ENCODE assay signal across 16 cellular contexts in the genomic region with DNA sequence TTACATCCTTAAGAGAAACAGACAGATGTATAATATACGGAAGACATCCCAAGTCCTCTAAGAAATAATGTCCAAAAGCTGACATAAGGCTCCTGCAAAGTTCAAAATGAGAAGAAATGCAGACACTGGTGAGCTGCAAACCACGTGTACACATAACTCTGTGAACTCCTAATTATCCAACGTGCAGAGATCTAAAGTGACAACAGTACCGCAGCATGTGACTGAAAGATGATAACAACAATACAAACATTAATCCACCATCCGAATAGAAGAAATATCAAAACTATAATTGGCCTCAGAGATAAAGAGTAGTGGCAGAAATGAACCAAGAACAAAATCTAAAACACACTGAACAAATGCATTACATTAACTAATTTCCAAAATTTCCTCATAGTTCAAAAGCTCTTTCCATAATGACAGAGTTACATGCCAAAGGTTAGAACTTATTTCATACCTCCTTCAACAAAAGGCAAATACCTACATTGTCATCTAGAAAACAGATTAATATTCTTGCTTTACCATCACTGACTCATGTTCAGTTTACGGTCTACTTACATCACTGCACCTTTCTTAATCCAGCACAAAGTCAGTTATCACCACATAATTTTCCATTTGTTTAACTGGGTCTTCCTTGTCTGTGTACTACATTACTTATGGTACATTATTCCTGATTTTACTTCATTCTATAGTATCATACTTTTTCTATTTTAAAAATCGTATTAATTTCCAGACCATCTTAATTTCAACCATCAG. TPM values are rescaled to one million over a fixed set of nuclear protein-coding genes. Genes with fewer than 3 reads are reported as not detected.
DNase-seq lines count a peak whose midpoint lies in the region; TF ChIP-seq lines count a peak whose summit lies in the region.
"Had no signal": no experiment of that assay in that cellular context is flagged by ENCODE, and none has a peak within 500 bp of the region (broad histone marks: within the 10 kb centered on the region; RNA-seq: fewer than 3 reads in every experiment).

No MANE protein-coding gene starts in this region.

- H3K27me3 Mint-ChIP-seq in MCF 10A (ENCODE audit: insufficient read depth, unreplicated experiment) = no peaks in the 10 kb centered on the region
- no peaks in the 10 kb centered on the region for H3K27me3 Mint-ChIP-seq in endothelial cell (ENCODE audit: unreplicated experiment)

- H3K27ac Mint-ChIP-seq in MCF 10A (ENCODE audit: low read depth, unreplicated experiment) (peak overlapping the region; percentile 1), endothelial cell (ENCODE audit: unreplicated experiment) (no peak overlapping the region)

- POLR2A ChIA-PET in MCF 10A (lab: Yijun Ruan, JAX) = no interaction called here

- H3K36me3 Mint-ChIP-seq in MCF 10A (ENCODE audit: insufficient read depth, unreplicated experiment) (peaks cover 7% of the 10 kb centered on the region), endothelial cell (ENCODE audit: low read depth, unreplicated experiment) (peaks cover 3% of the 10 kb centered on the region)

- H3K36me3 ChIP-seq in breast epithelium (no peaks in the 10 kb centered on the region), skeletal muscle satellite cell (ENCODE audit: insufficient read depth, low read length) (no peaks in the 10 kb centered on the region)
- H3K36me3 ChIP-seq: BE2C, prostate gland, stomach had no signal

- peaks cover 0 to 6% of the 10 kb centered on the region in 2 donors for H3K4me1 ChIP-seq in breast epithelium
- H3K4me1 ChIP-seq in skeletal muscle satellite cell (ENCODE audit: control insufficient read depth, insufficient read depth, low read length) = peaks cover 18% of the 10 kb centered on the region
- H3K4me1 ChIP-seq: BE2C, prostate gland had no signal

- no TSS peak for BruUV-seq in MCF 10A (replicated peaks; lab: Mats Ljungman, UMichigan)

- no peak overlapping the region for H3K4me3 ChIP-seq in breast epithelium
- H3K4me3 ChIP-seq in skeletal muscle satellite cell (ENCODE audit: low read length) = no peak overlapping the region
- no peak overlapping the region for H3K4me3 ChIP-seq in lower leg skin (ENCODE audit: low read depth, poor library complexity, severe bottlenecking)
- H3K4me3 ChIP-seq: lung, prostate gland had no signal

- intact Hi-C loops in MCF 10A (cut with micrococcal nuclease) = no loop called here
- intact Hi-C loops in breast epithelium (cut with DNase I; ENCODE audit: low total_unique reads) = no loop called here
- intact Hi-C loops in lower leg skin (cut with DNase I; ENCODE audit: low total_unique reads) = no loop called here

- H3K4me3 Mint-ChIP-seq in MCF 10A (ENCODE audit: unreplicated experiment) (peak overlapping the region; percentile 56), endothelial cell (ENCODE audit: unreplicated experiment) (peak overlapping the region; percentile 48)

- peak overlapping the region; percentile 86 for H3K4me2 ChIP-seq in skeletal muscle satellite cell (ENCODE audit: low read length)

- H3K9me3 Mint-ChIP-seq in MCF 10A (ENCODE audit: unreplicated experiment) = no peaks in the 10 kb centered on the region
- no peaks in the 10 kb centered on the region for H3K9me3 Mint-ChIP-seq in endothelial cell (ENCODE audit: unreplicated experiment)

- DNase-seq in MCF 10A (ENCODE audit: unreplicated experiment) (peak; percentile 8), breast epithelium (ENCODE audit: low spot score in 2 of 2) (no peak), NCI-H69 (lab: John Stamatoyannopoulos, UW) (peak; percentile 28), endothelial cell (ENCODE audit: low spot score) (no peak), lower leg skin (ENCODE audit: low spot score in 2 of 2) (no peak), UCSD-AML1 (lab: John Stamatoyannopoulos, UW; ENCODE audit: unreplicated experiment) (no peak), DMS53 treated with DMSO at 0.1 percent for 48 hours (lab: John Stamatoyannopoulos, UW; ENCODE audit: unreplicated experiment) (no peak)
- DNase-seq: activated CD4-positive, alpha-beta T cell treated with anti-CD3 and anti-CD28 coated beads for 48 hours; BE2C; dermis blood vessel endothelial cell; NCI-H1417 treated with DMSO at 0.1 percent for 48 hours; stomach had no signal

- CTCF ChIA-PET in MCF 10A (lab: Yijun Ruan, JAX) = interaction anchor here (0.7 to 0.8 kb wide), 2 partner anchors 8 to 308 kb away, joined by 3 read pairs; no protein-coding TSS in a partner anchor

- H3K4me1 Mint-ChIP-seq in MCF 10A (ENCODE audit: insufficient read depth, unreplicated experiment) = peaks cover 40% of the 10 kb centered on the region
- peaks cover 27% of the 10 kb centered on the region for H3K4me1 Mint-ChIP-seq in endothelial cell (ENCODE audit: unreplicated experiment)

- H3K9ac ChIP-seq in skeletal muscle satellite cell (ENCODE audit: low read depth, low read length) = no peak overlapping the region

- no peaks in the 10 kb centered on the region for H3K9me3 ChIP-seq in breast epithelium
- no peaks in the 10 kb centered on the region for H3K9me3 ChIP-seq in skeletal muscle satellite cell (replicated peaks; ENCODE audit: low read length)
- H3K9me3 ChIP-seq: BE2C, prostate gland, stomach had no signal

- TF ChIP-seq POLR2A in breast epithelium (IDR thresholded peaks at IDR 0.05) (no peak), lower leg skin (IDR thresholded peaks at IDR 0.05) (no peak)

- no peaks in the 10 kb centered on the region for H3K27me3 ChIP-seq in breast epithelium
- no peaks in the 10 kb centered on the region for H3K27me3 ChIP-seq in skeletal muscle satellite cell (ENCODE audit: control insufficient read depth, insufficient read depth, low read length)
- H3K27me3 ChIP-seq: stomach had no signal

- no peak overlapping the region for H3K27ac ChIP-seq in breast epithelium
- H3K27ac ChIP-seq: HL-60, prostate gland, stomach had no signal

- TF ChIP-seq CTCF in MCF 10A (IDR thresholded peaks at IDR 0.05; ENCODE audit: unreplicated experiment) (no peak), breast epithelium (IDR thresholded peaks at IDR 0.05) (no peak), endothelial cell (IDR thresholded peaks at IDR 0.05; ENCODE audit: unreplicated experiment) (no peak), lower leg skin (IDR thresholded peaks at IDR 0.05) (no peak)

- 55 to 56% methylated on average over 7 of the region's 7 CpGs for WGBS in lower leg skin, 2 donors

RNA-seq across cellular contexts. Expression of a gene that starts 2.2 kb away (rescaled TPM):
- total RNA-seq in MCF 10A (2022) (62.9 and 63.3 TPM in 2 replicates), breast epithelium (10 to 100 TPM; 64.6 to 85.9 (median 79.6) TPM), endothelial cell (ENCODE audit: unreplicated experiment) (74.6 TPM), lower leg skin (10 to 100 TPM; 39.6 to 63.5 (median 48.9) TPM)
- total RNA-seq in skeletal muscle satellite cell (2012; rRNA removed) = 70.0 and 76.2 TPM in 2 replicates

RNA-seq across cellular contexts. Expression of a gene that starts 3.0 kb away (rescaled TPM):
- total RNA-seq in MCF 10A (2022) (2.5 and 2.6 TPM in 2 replicates), breast epithelium (10 to 100 TPM in 1 of 3 donors, 1 to 10 TPM in 2; 4.3 to 10.8 (median 6.3) TPM), endothelial cell (ENCODE audit: unreplicated experiment) (15.5 TPM), lower leg skin (1 to 10 TPM in 3 of 4 donors, under 1 TPM in 1; 0.42 to 6.2 (median 2.3) TPM)
- 3.0 and 3.5 TPM in 2 replicates for total RNA-seq in skeletal muscle satellite cell (2012; rRNA removed)

Comparison
In these comparisons a context has a peak if more than half of its experiments do, and no peak if none do; other contexts are left out.
1. DNase-seq: peak in MCF 10A (single experiment) and NCI-H69 (single experiment); none in breast epithelium (0 of 2), endothelial cell (single experiment), lower leg skin (0 of 2), UCSD-AML1 (single experiment) and DMS53 treated with DMSO at 0.1 percent for 48 hours (single experiment).